In the genomic region with DNA sequence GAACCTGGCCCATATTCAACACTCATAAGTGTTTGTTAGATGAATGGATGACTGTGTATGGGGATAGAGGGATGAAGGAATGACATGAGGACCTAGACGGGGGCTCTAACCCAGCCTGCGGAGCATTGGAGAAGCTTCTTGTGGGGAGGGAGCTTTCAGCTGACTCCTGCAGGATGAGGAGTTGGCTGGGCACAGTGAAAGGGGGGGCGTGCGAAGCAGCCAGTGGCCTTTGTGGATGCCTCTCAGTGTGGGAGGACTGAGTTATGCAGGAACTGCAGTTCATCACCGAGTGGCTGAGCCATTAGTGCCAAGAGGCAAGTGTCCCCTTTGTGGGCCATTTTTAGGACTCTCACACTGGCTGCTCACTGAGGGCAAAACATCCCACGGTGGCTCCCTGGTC, we compare ENCODE assay signal across 1 cellular context.
TF ChIP-seq lines count a peak whose summit lies in the region.

No MANE protein-coding gene starts in this region.

TF ChIP-seq in IMR-90, 13 proteins besides CTCF, POLR2A, EP300 and RAD21:
- TF ChIP-seq, protein P1, sequence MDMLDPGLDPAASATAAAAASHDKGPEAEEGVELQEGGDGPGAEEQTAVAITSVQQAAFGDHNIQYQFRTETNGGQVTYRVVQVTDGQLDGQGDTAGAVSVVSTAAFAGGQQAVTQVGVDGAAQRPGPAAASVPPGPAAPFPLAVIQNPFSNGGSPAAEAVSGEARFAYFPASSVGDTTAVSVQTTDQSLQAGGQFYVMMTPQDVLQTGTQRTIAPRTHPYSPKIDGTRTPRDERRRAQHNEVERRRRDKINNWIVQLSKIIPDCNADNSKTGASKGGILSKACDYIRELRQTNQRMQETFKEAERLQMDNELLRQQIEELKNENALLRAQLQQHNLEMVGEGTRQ (IDR thresholded peaks at IDR 0.05; ENCODE audit: low read depth, low read length) = no peak
- no peak for TF ChIP-seq CHD1 (IDR thresholded peaks at IDR 0.05; ENCODE audit: low read depth, low read length)
